ENCODE assay signal across 8 cellular contexts in the genomic region with DNA sequence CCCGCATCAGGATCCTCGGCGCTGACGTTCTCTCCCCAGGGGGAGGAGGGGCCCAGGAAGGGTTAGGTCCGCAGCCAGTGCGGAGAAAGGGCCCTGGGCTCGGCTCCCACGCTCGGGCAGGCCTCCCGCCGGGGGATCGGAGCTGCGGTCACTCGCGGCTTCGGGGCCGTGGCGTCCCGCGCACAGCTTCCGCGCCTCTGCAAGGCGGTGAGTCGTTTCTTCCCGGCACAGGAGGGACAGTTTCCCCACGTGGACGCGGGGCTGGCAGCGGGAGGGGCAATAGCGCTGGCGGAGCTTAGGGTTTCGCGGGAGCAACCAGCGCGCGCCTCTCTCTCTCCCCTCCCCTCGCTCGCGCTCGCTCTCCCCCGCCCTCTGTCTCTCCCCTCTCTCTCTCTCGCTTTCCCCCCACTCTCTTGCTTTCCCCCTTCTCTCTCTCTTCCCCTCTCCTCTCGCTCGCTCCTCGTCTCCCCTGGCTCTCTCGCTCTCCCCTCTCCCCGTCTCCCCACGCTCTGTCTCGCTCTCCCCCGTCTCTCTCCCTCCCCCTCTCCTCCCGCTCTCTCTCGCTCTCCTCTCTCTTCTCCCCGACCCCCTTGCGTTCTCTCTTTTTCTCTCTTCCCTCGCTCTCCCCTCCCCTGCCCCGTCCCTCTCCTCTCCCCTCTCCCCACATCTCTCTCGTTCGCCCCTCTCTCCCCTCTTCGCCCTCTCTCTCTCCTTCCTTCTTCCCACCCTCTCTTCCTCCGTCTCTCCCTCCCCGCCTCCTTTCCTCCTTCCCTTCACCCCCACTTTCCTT. TPM values are rescaled to one million over a fixed set of nuclear protein-coding genes. Genes with fewer than 3 reads are reported as not detected.
DNase-seq lines count a peak whose midpoint lies in the region; ATAC-seq, FAIRE-seq and TF ChIP-seq lines count a peak whose summit lies in the region.

No MANE protein-coding gene starts in this region.

- peaks cover 7% of the 10 kb centered on the region for H3K27me3 Mint-ChIP-seq in CD8-positive, alpha-beta T cell (ENCODE audit: low read depth)
- peaks cover 37% of the 10 kb centered on the region for H3K27me3 Mint-ChIP-seq in T-helper 2 cell treated with Interferon-gamma antibody and Interleukin-4, amounts not matched to agents 5 μg/mL and 100 μg/mL, for 36 hours (ENCODE audit: low read depth)

- POLR2A ChIA-PET in CD8-positive, alpha-beta T cell (lab: Charles Lee): interaction anchor here (1.2 to 1.4 kb wide), 3 partner anchors 13 to 85 kb away, joined by 3 to 4 read pairs (median 4); partner anchors contain the start of gene MAP3K9
- POLR2A ChIA-PET in K562 (lab: Yijun Ruan, JAX): no interaction called here

- H3K9ac ChIP-seq in K562 (ENCODE audit: insufficient read depth in 1 of 2, low read depth in 2 of 2, low read length in 2 of 2) (peak overlapping the region in 1 of 2 experiments; percentile 52; a peak in 1 of 4 replicates), iPS-20b (ENCODE audit: low read depth, low read length) (peak overlapping the region; percentile 80; the same call in 1 of the 2 replicates)

- no peaks in the 10 kb centered on the region for H3K9me3 Mint-ChIP-seq in CD8-positive, alpha-beta T cell
- no peaks in the 10 kb centered on the region for H3K9me3 Mint-ChIP-seq in T-helper 2 cell treated with Interferon-gamma antibody and Interleukin-4, amounts not matched to agents 5 μg/mL and 100 μg/mL, for 36 hours

- intact Hi-C loops in CD8-positive, alpha-beta T cell (cut with DNase I, micrococcal nuclease): loop anchor here in 1 of 2 experiments (1.0 kb wide), 1 partner anchor 134 kb away; no protein-coding TSS in a partner anchor
- intact Hi-C loops in K562 (cut with micrococcal nuclease): no loop called here

- H3K4me3 Mint-ChIP-seq in CD8-positive, alpha-beta T cell: peak overlapping the region; percentile 76
- H3K4me3 Mint-ChIP-seq in T-helper 2 cell treated with Interferon-gamma antibody and Interleukin-4, amounts not matched to agents 5 μg/mL and 100 μg/mL, for 36 hours: peak overlapping the region; percentile 87

- H3K4me2 ChIP-seq in K562 (ENCODE audit: insufficient read depth, low read length): peak overlapping the region; percentile 25; the same call in 1 of the 2 replicates

- peaks cover 17% of the 10 kb centered on the region for H3K4me1 ChIP-seq in CD8-positive, alpha-beta T cell (ENCODE audit: insufficient read depth, low read length)
- peaks cover 0 to 8% of the 10 kb centered on the region in 2 experiments; a peak in 2 of 5 replicates for H3K4me1 ChIP-seq in K562 (replicated peaks in 1 of 2; ENCODE audit: control insufficient read depth in 2 of 2, insufficient read depth in 2 of 2, low read length in 2 of 2)
- H3K4me1 ChIP-seq in iPS-20b (ENCODE audit: insufficient read depth, low read length): peaks cover 8% of the 10 kb centered on the region; the same call in 1 of the 2 replicates

- no peak for TF ChIP-seq EP300 in K562 (IDR thresholded peaks at IDR 0.05; ENCODE audit: low read length)

- TF ChIP-seq CTCF in CD8-positive, alpha-beta T cell (IDR thresholded peaks at IDR 0.05): no peak
- TF ChIP-seq CTCF in K562 (IDR thresholded peaks at IDR 0.05 in 2 of 3, conservative IDR thresholded peaks at IDR 0.05 in 1 of 3; ENCODE audit: insufficient read depth in 2 of 3, low read depth in 1 of 3, low read length in 3 of 3): no peak

- peak; percentile 39 for ATAC-seq in CD8-positive, alpha-beta T cell
- peak; percentile 58 for ATAC-seq in K562
- ATAC-seq in GM18517 (IDR thresholded peaks at IDR 0.05; ENCODE audit: unreplicated experiment): no peak
- ATAC-seq in HG03108 (IDR thresholded peaks at IDR 0.05; ENCODE audit: unreplicated experiment): no peak

- BruUV-seq in K562 (replicated peaks; lab: Mats Ljungman, UMichigan): no TSS peak

- H3K4me3 ChIP-seq in CD8-positive, alpha-beta T cell (ENCODE audit: low read depth, low read length): peak overlapping the region; percentile 67
- H3K4me3 ChIP-seq in K562 (peak overlapping the region; percentile 13; the same call in 1 of the 2 replicates), iPS-20b (ENCODE audit: low read length) (peak overlapping the region; percentile 89), skin epidermis (peak overlapping the region; percentile 43 to 76 (median 55))

- peak overlapping the region; percentile 15 for H3K27ac ChIP-seq in CD8-positive, alpha-beta T cell (ENCODE audit: low read depth, low read length)
- H3K27ac ChIP-seq in K562 (ENCODE audit: extremely low read depth, low read depth, low read length): no peak overlapping the region
- H3K27ac ChIP-seq in iPS-20b (ENCODE audit: low read length): no peak overlapping the region
- peak overlapping the region in 11 of 21 experiments; percentile 2 to 75 (median 43) for H3K27ac ChIP-seq in skin epidermis

- CTCF ChIA-PET in CD8-positive, alpha-beta T cell (lab: Charles Lee): interaction anchor here (1.2 to 2.5 kb wide), 5 partner anchors 13 to 151 kb away, joined by 4 to 14 read pairs (median 6); partner anchors contain the start of genes MAP3K9 and PCNX1
- CTCF ChIA-PET in K562 (lab: Yijun Ruan, JAX; ENCODE audit: low intra/inter-chr PET ratio): no interaction called here

- H3K9me1 ChIP-seq in K562 (ENCODE audit: control insufficient read depth, insufficient read depth, low read length): no peaks in the 10 kb centered on the region

- no peaks in the 10 kb centered on the region for H3K9me3 ChIP-seq in CD8-positive, alpha-beta T cell (ENCODE audit: low read length)
- H3K9me3 ChIP-seq in K562 (replicated peaks; ENCODE audit: control insufficient read depth, insufficient read depth, low read depth, low read length) (no peaks in the 10 kb centered on the region), iPS-20b (ENCODE audit: insufficient read depth, low read depth, low read length) (no peaks in the 10 kb centered on the region)

- H2AFZ ChIP-seq in K562 (ENCODE audit: low read depth, low read length): no peak overlapping the region

- no peaks in the 10 kb centered on the region for H3K36me3 Mint-ChIP-seq in CD8-positive, alpha-beta T cell
- no peaks in the 10 kb centered on the region for H3K36me3 Mint-ChIP-seq in T-helper 2 cell treated with Interferon-gamma antibody and Interleukin-4, amounts not matched to agents 5 μg/mL and 100 μg/mL, for 36 hours (ENCODE audit: low read depth)

- peaks cover 16% of the 10 kb centered on the region for H3K4me1 Mint-ChIP-seq in CD8-positive, alpha-beta T cell (ENCODE audit: low read depth)
- peaks cover 25% of the 10 kb centered on the region for H3K4me1 Mint-ChIP-seq in T-helper 2 cell treated with Interferon-gamma antibody and Interleukin-4, amounts not matched to agents 5 μg/mL and 100 μg/mL, for 36 hours (ENCODE audit: low read depth)

- TF ChIP-seq POLR2A in K562 (conservative IDR thresholded peaks at IDR 0.05): no peak

- no peak for TF ChIP-seq RAD21 in K562 (CRISPR knock-in tag; conservative IDR thresholded peaks at IDR 0.05 in 1 of 2, IDR thresholded peaks at IDR 0.05 in 1 of 2)

- H3K27me3 ChIP-seq in CD8-positive, alpha-beta T cell (ENCODE audit: insufficient read depth, low read length): no peaks in the 10 kb centered on the region
- H3K27me3 ChIP-seq in K562 (ENCODE audit: control insufficient read depth in 2 of 2, insufficient read depth in 2 of 2, low read length in 2 of 2) (peaks cover 4 to 6% of the 10 kb centered on the region in 2 experiments; a peak in 4 of 5 replicates), iPS-20b (ENCODE audit: insufficient read depth, low read length) (peaks cover 46% of the 10 kb centered on the region)

- no peaks in the 10 kb centered on the region for H3K79me2 ChIP-seq in K562 (ENCODE audit: control insufficient read depth, insufficient read depth, low read length)

- no peaks in the 10 kb centered on the region for H4K20me1 ChIP-seq in K562 (replicated peaks; ENCODE audit: control insufficient read depth, insufficient read depth, low read length)

- H3K36me3 ChIP-seq in CD8-positive, alpha-beta T cell (ENCODE audit: insufficient read depth, low read length): no peaks in the 10 kb centered on the region
- H3K36me3 ChIP-seq in K562 (ENCODE audit: control insufficient read depth, insufficient read depth, low read length) (no peaks in the 10 kb centered on the region), iPS-20b (ENCODE audit: insufficient read depth, low read depth, low read length) (no peaks in the 10 kb centered on the region)

- FAIRE-seq in K562 (lab: Jason Lieb, UNC): no peak

- H3K27ac Mint-ChIP-seq in CD8-positive, alpha-beta T cell: no peak overlapping the region
- peak overlapping the region; percentile 15 for H3K27ac Mint-ChIP-seq in T-helper 2 cell treated with Interferon-gamma antibody and Interleukin-4, amounts not matched to agents 5 μg/mL and 100 μg/mL, for 36 hours

- 0% methylated on average over 13 of the region's 61 CpGs for WGBS in K562 (ENCODE audit: insufficient coverage, low coverage, missing lambda C conversion rate)

- in situ Hi-C loops in K562 (cut with MboI): no loop called here

- DNase-seq in CD8-positive, alpha-beta T cell: peak in 6 of 7 experiments; percentile 35 to 63 (median 53)
- DNase-seq in HuH-7.5 (ENCODE audit: low spot score) (peak; percentile 29), K562 (ENCODE audit: extremely low read depth in 1 of 4, low spot score in 3 of 4) (peak in 3 of 4 experiments; percentile 14 to 27 (median 27))
- peak; percentile 72 for DNase-seq in T-helper 2 cell treated with Interferon-gamma antibody and Interleukin-4, amounts not matched to agents 5 μg/mL and 100 μg/mL, for 36 hours (ENCODE audit: low spot score)

TF ChIP-seq in K562, 482 proteins besides CTCF, POLR2A, EP300 and RAD21 (continues in another document):
- TF ChIP-seq MIER1 (IDR thresholded peaks at IDR 0.05; ENCODE audit: low read depth): no peak
- TF ChIP-seq MAZ (CRISPR knock-in tag; conservative IDR thresholded peaks at IDR 0.05 in 1 of 2, IDR thresholded peaks at IDR 0.05 in 1 of 2): peak; percentile 22 to 46; a peak in 1 of 4 replicates

RNA-seq across cellular contexts. Expression of gene MAP3K9, which starts 12.8 kb away (rescaled TPM):
- 10 to 100 TPM in 1 of 2 experiments, 1 to 10 TPM in 1; 9.8 to 10.8 TPM for total RNA-seq in CD8-positive, alpha-beta T cell
- 0.72 and 0.86 TPM in 2 replicates for total RNA-seq in K562 (2011; cell fraction: chromatin; rRNA removed; ENCODE audit: low replicate concordance)
- 0.50 and 0.53 TPM in 2 replicates for total RNA-seq in K562 (2011; cell fraction: nucleolus; rRNA removed)
- total RNA-seq in K562 (2011; cell fraction: nucleoplasm; rRNA removed): 0.66 and 2.0 TPM in 2 replicates
- total RNA-seq in K562 (2014; rRNA removed) (0.36 and 0.65 TPM in 2 replicates), K562 (2014; rRNA removed; fragmentation: Illumina TruSeq; extraction: Trizol) (0.32 and 0.47 TPM in 2 replicates), K562 (2015; rRNA removed; fragmentation: Illumina TruSeq; extraction: Trizol) (0.43 and 0.45 TPM in 2 replicates), K562 (2021) (0.58 and 0.60 TPM in 2 replicates)
- polyA plus RNA-seq in K562 (2011; rRNA removed) (0.18 and 0.39 TPM in 2 replicates), K562 (2014; fragmentation: Illumina TruSeq; extraction: Trizol) (0.43 and 0.48 TPM in 2 replicates), K562 (2014; fragmentation: Nextera tagmentation; extraction: Ambion mirVana) (under 1 TPM; 0.03 to 0.06 TPM), K562 (2014; rRNA removed) (0.17 and 0.40 TPM in 2 replicates)
- polyA plus RNA-seq in K562 (2011; cell fraction: cytosol; rRNA removed): 0.27 and 0.28 TPM in 2 replicates
- 0.61 and 0.79 TPM in 2 replicates for polyA plus RNA-seq in K562 (2011; cell fraction: nucleus; rRNA removed)
- polyA plus RNA-seq in K562 (2012): 0.44 and 0.52 TPM in 2 replicates
- 0.21 and 0.51 TPM in 2 replicates for polyA minus RNA-seq in K562 (2011; rRNA and poly(A)+ RNA removed)
- polyA minus RNA-seq in K562 (2011; cell fraction: cytosol; rRNA and poly(A)+ RNA removed): 0.10 and 0.36 TPM in 2 replicates
- 0.40 and 1.00 TPM in 2 replicates for polyA minus RNA-seq in K562 (2011; cell fraction: nucleus; rRNA and poly(A)+ RNA removed)

Comparison
In these comparisons a context has a peak if more than half of its experiments do, and no peak if none do; other contexts are left out.
1. ATAC-seq: peak in CD8-positive, alpha-beta T cell (single experiment) and K562 (single experiment); none in GM18517 (single experiment) and HG03108 (single experiment).
2. H3K27ac ChIP-seq: peak in CD8-positive, alpha-beta T cell (single experiment) and skin epidermis (11 of 21); none in K562 (single experiment) and iPS-20b (single experiment).
3. H3K4me3 ChIP-seq: peak in every context shown above with its lines; median percentile 89 in iPS-20b; 67 in CD8-positive, alpha-beta T cell; 55 in skin epidermis; 13 in K562.
4. Peak in every context shown above with its lines, with median percentiles within 50 percentile points of each other: DNase-seq.